ENCODE assay signal across 8 cellular contexts in the genomic region with DNA sequence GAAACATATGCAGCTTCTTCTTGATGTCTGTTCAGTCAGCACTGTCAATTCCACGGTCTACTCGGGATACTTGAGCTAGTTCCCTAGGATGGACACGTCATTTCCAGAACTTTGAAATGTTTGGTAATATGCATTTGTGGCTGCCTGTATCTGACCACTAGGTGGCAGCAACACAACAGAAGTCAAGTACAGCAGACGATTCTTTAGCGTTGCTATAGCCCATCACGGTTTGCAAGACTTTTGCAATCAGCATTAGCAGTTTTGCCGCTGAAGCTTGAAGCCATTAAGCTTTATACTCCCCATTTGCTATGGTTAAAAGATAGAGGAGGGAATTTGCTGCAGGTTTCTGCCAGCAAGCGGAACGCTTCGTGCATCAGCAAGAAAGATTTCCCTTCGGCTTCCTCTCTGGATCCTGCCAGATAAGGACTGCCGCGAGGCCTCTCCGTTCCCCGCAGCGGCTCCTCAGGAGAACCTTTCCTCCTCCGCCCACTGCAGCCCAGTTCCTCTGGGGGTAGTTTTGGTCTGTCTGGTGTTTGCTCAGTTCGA.
DNase-seq lines count a peak whose midpoint lies in the region; ATAC-seq lines count a peak whose summit lies in the region.

No MANE protein-coding gene starts in this region.

- peaks cover 3% of the 10 kb centered on the region for H3K36me3 Mint-ChIP-seq in activated CD4-positive, alpha-beta memory T cell treated with anti-CD3 and anti-CD28 coated beads for 36 hours
- peaks cover 2% of the 10 kb centered on the region for H3K36me3 Mint-ChIP-seq in memory B cell

- ATAC-seq in HG03442 (IDR thresholded peaks at IDR 0.05; ENCODE audit: unreplicated experiment) (peak; percentile 71), memory B cell (ENCODE audit: low read depth) (peak; percentile 90)

- peaks cover 4% of the 10 kb centered on the region for H3K4me1 Mint-ChIP-seq in activated CD4-positive, alpha-beta memory T cell treated with anti-CD3 and anti-CD28 coated beads for 36 hours (ENCODE audit: low read depth)
- H3K4me1 Mint-ChIP-seq in memory B cell: peaks cover 3% of the 10 kb centered on the region

- H3K4me3 Mint-ChIP-seq in activated CD4-positive, alpha-beta memory T cell treated with anti-CD3 and anti-CD28 coated beads for 36 hours: no peak overlapping the region
- peak overlapping the region; percentile 59 for H3K4me3 Mint-ChIP-seq in memory B cell

- DNase-seq in NCI-H524 (lab: John Stamatoyannopoulos, UW): peak; percentile 20 to 67
- DNase-seq in NCI-H524 treated with DMSO at 0.1 percent for 48 hours (lab: John Stamatoyannopoulos, UW): no peak
- DNase-seq in NCI-H82 (lab: John Stamatoyannopoulos, UW): peak; percentile 86
- peak; percentile 75 for DNase-seq in activated CD4-positive, alpha-beta memory T cell treated with anti-CD3 and anti-CD28 coated beads for 36 hours
- peak; percentile 51 for DNase-seq in effector CD8-positive, alpha-beta T cell (lab: John Stamatoyannopoulos, UW)
- DNase-seq in memory B cell (ENCODE audit: low spot score in 2 of 2): peak; percentile 64 to 66
- DNase-seq in stimulated activated CD8-positive, alpha-beta memory T cell treated with anti-CD3 and anti-CD28 coated beads, Interleukin-12 subunit alpha, Interleukin-12 subunit beta, amount 100 ng/mL, for 4 hours (ENCODE audit: low read depth): peak; percentile 36

- no peak overlapping the region for H3K27ac Mint-ChIP-seq in activated CD4-positive, alpha-beta memory T cell treated with anti-CD3 and anti-CD28 coated beads for 36 hours
- no peak overlapping the region for H3K27ac Mint-ChIP-seq in memory B cell

- no peaks in the 10 kb centered on the region for H3K9me3 Mint-ChIP-seq in activated CD4-positive, alpha-beta memory T cell treated with anti-CD3 and anti-CD28 coated beads for 36 hours
- H3K9me3 Mint-ChIP-seq in memory B cell: no peaks in the 10 kb centered on the region

- POLR2A ChIA-PET in activated CD4-positive, alpha-beta memory T cell treated with anti-CD3 and anti-CD28 coated beads for 36 hours (lab: Charles Lee): interaction anchor here (0.6 to 1.3 kb wide), 3 partner anchors 113 to 1379 kb away, joined by 3 to 4 read pairs (median 3); partner anchors contain the start of genes COX15 and CUTC

- CTCF ChIA-PET in activated CD4-positive, alpha-beta memory T cell treated with anti-CD3 and anti-CD28 coated beads for 36 hours (lab: Charles Lee): interaction anchor here (0.6 to 8.9 kb wide), 54 partner anchors 8 to 1434 kb away, joined by 3 to 282 read pairs (median 4); partner anchors contain the start of genes COX15, CPN1, CUTC and DNMBP

- no peaks in the 10 kb centered on the region for H3K27me3 Mint-ChIP-seq in activated CD4-positive, alpha-beta memory T cell treated with anti-CD3 and anti-CD28 coated beads for 36 hours
- H3K27me3 Mint-ChIP-seq in memory B cell: no peaks in the 10 kb centered on the region

- intact Hi-C loops in activated CD4-positive, alpha-beta memory T cell treated with anti-CD3 and anti-CD28 coated beads for 36 hours (cut with micrococcal nuclease): loop anchor here (1.0 to 5.0 kb wide), 4 partner anchors 161 to 586 kb away; partner anchors contain the start of gene DNMBP
